ENCODE assay signal across 10 cellular contexts in genomic region chr1:47875831-47876586, GRCh38.
DNase-seq lines count a peak whose midpoint lies in the region; ATAC-seq, FAIRE-seq and TF ChIP-seq lines count a peak whose summit lies in the region.
"Had no signal": no experiment of that assay in that cellular context is flagged by ENCODE, and none has a peak within 500 bp of the region (broad histone marks: within the 10 kb centered on the region; RNA-seq: fewer than 3 reads in every experiment).

No MANE protein-coding gene starts in this region.

- no peaks in the 10 kb centered on the region for H3K36me3 Mint-ChIP-seq in activated naive CD4-positive, alpha-beta T cell treated with anti-CD3 and anti-CD28 coated beads, Interleukin-2, amount 50 U/mL, for 72 hours
- no peaks in the 10 kb centered on the region for H3K36me3 Mint-ChIP-seq in WTC11
- H3K36me3 Mint-ChIP-seq: activated naive CD4-positive, alpha-beta T cell treated with anti-CD3 and anti-CD28 coated beads, Interleukin-2, amount 10 ng/mL, durations not matched to agents 7 days and 5 days had no signal

- peaks cover 20% of the 10 kb centered on the region for H3K4me1 Mint-ChIP-seq in WTC11
- H3K4me1 Mint-ChIP-seq: activated naive CD4-positive, alpha-beta T cell treated with anti-CD3 and anti-CD28 coated beads, Interleukin-2, amount 10 ng/mL, durations not matched to agents 7 days and 5 days had no signal

- H3K27ac Mint-ChIP-seq in activated naive CD4-positive, alpha-beta T cell treated with anti-CD3 and anti-CD28 coated beads, Interleukin-2, amount 50 U/mL, for 72 hours = no peak overlapping the region
- H3K27ac Mint-ChIP-seq in WTC11 = peak overlapping the region; percentile 47; the same call in 1 of the 2 replicates
- H3K27ac Mint-ChIP-seq: activated naive CD4-positive, alpha-beta T cell treated with anti-CD3 and anti-CD28 coated beads, Interleukin-2, amount 10 ng/mL, durations not matched to agents 7 days and 5 days had no signal

- TF ChIP-seq CTCF in WTC11 (IDR thresholded peaks at IDR 0.05) = no peak

- POLR2A ChIA-PET in WTC11 (lab: Charles Lee) = no interaction called here

- no peak for DNase-seq in activated naive CD4-positive, alpha-beta T cell treated with anti-CD3 and anti-CD28 coated beads, Interleukin-2, amount 50 U/mL, for 72 hours (ENCODE audit: low spot score in 2 of 2)
- DNase-seq in activated naive CD4-positive, alpha-beta T cell treated with Interleukin-2 at 50 U/mL for 16 hours = no peak
- DNase-seq in WTC11 (ENCODE audit: low spot score) (no peak), left lobe of liver (ENCODE audit: low spot score) (no peak), urothelium cell line (ENCODE audit: low spot score) (peak; percentile 50), NCI-H1694 treated with DMSO at 0.1 percent for 48 hours (lab: John Stamatoyannopoulos, UW) (no peak), COR-L47 (lab: John Stamatoyannopoulos, UW) (no peak)
- no peak for DNase-seq in stimulated activated CD4-positive, alpha-beta T cell treated with anti-CD3 and anti-CD28 coated beads, Interleukin-12 subunit alpha, Interleukin-12 subunit beta, amount 100 ng/mL, for 4 hours
- DNase-seq: activated naive CD4-positive, alpha-beta T cell treated with anti-CD3 and anti-CD28 coated beads, Interleukin-2, amount 10 ng/mL, durations not matched to agents 7 days and 5 days; Karpas-422 had no signal

- CTCF ChIA-PET in WTC11 (lab: Charles Lee) = interaction anchor here (1.4 kb wide), 1 partner anchor 76 kb away, joined by 3 read pairs; no protein-coding TSS in a partner anchor

- H3K4me3 Mint-ChIP-seq in WTC11 = no peak overlapping the region
- H3K4me3 Mint-ChIP-seq: activated naive CD4-positive, alpha-beta T cell treated with anti-CD3 and anti-CD28 coated beads, Interleukin-2, amount 10 ng/mL, durations not matched to agents 7 days and 5 days had no signal

- no peaks in the 10 kb centered on the region for H3K9me3 Mint-ChIP-seq in activated naive CD4-positive, alpha-beta T cell treated with anti-CD3 and anti-CD28 coated beads, Interleukin-2, amount 50 U/mL, for 72 hours
- no peaks in the 10 kb centered on the region for H3K9me3 Mint-ChIP-seq in WTC11
- H3K9me3 Mint-ChIP-seq: activated naive CD4-positive, alpha-beta T cell treated with anti-CD3 and anti-CD28 coated beads, Interleukin-2, amount 10 ng/mL, durations not matched to agents 7 days and 5 days had no signal

- H3K27me3 Mint-ChIP-seq in WTC11 (ENCODE audit: low read depth) = no peaks in the 10 kb centered on the region; the same call in 1 of the 2 replicates

- ATAC-seq in activated naive CD4-positive, alpha-beta T cell treated with anti-CD3 and anti-CD28 coated beads, Interleukin-2, amount 50 U/mL, for 72 hours = peak; percentile 22 to 67
- ATAC-seq in WTC11 (no peak; the same call in 1 of the 2 replicates), left lobe of liver (peak; percentile 85)

- no peak for FAIRE-seq in urothelium cell line (lab: Jason Lieb, UNC)

TF ChIP-seq in WTC11, 78 proteins besides CTCF, POLR2A, EP300 and RAD21:
- TF ChIP-seq JAZF1 (CRISPR knock-in tag; IDR thresholded peaks at IDR 0.05) (no peak), FOXP1 (CRISPR knock-in tag; IDR thresholded peaks at IDR 0.05; ENCODE audit: borderline replicate concordance) (no peak), ZBTB43 (CRISPR knock-in tag; IDR thresholded peaks at IDR 0.05) (no peak), MXD4 (CRISPR knock-in tag; IDR thresholded peaks at IDR 0.05; ENCODE audit: borderline replicate concordance) (no peak)
- TF ChIP-seq, protein P1, sequence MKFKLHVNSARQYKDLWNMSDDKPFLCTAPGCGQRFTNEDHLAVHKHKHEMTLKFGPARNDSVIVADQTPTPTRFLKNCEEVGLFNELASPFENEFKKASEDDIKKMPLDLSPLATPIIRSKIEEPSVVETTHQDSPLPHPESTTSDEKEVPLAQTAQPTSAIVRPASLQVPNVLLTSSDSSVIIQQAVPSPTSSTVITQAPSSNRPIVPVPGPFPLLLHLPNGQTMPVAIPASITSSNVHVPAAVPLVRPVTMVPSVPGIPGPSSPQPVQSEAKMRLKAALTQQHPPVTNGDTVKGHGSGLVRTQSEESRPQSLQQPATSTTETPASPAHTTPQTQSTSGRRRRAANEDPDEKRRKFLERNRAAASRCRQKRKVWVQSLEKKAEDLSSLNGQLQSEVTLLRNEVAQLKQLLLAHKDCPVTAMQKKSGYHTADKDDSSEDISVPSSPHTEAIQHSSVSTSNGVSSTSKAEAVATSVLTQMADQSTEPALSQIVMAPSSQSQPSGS (CRISPR knock-in tag; IDR thresholded peaks at IDR 0.05; ENCODE audit: borderline replicate concordance, low read depth) = no peak
- TF ChIP-seq, protein P2, sequence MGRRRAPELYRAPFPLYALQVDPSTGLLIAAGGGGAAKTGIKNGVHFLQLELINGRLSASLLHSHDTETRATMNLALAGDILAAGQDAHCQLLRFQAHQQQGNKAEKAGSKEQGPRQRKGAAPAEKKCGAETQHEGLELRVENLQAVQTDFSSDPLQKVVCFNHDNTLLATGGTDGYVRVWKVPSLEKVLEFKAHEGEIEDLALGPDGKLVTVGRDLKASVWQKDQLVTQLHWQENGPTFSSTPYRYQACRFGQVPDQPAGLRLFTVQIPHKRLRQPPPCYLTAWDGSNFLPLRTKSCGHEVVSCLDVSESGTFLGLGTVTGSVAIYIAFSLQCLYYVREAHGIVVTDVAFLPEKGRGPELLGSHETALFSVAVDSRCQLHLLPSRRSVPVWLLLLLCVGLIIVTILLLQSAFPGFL (CRISPR knock-in tag; IDR thresholded peaks at IDR 0.05; ENCODE audit: borderline replicate concordance) = no peak
- TF ChIP-seq, protein P3, sequence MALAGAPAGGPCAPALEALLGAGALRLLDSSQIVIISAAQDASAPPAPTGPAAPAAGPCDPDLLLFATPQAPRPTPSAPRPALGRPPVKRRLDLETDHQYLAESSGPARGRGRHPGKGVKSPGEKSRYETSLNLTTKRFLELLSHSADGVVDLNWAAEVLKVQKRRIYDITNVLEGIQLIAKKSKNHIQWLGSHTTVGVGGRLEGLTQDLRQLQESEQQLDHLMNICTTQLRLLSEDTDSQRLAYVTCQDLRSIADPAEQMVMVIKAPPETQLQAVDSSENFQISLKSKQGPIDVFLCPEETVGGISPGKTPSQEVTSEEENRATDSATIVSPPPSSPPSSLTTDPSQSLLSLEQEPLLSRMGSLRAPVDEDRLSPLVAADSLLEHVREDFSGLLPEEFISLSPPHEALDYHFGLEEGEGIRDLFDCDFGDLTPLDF (CRISPR knock-in tag; IDR thresholded peaks at IDR 0.05) = no peak
